Comparison of ENCODE assay signal across 22 cellular contexts in genomic region chr1:28409066-28409465, GRCh38.
"Had no signal": no experiment of that assay in that cellular context is flagged by ENCODE, and none has a peak within 500 bp of the region (broad histone marks: within the 10 kb centered on the region; RNA-seq: fewer than 3 reads in every experiment).

No MANE protein-coding gene starts in this region.

- H3K27me3 Mint-ChIP-seq: activated CD4-positive, alpha-beta T cell treated with anti-CD3 and anti-CD28 coated beads, Interleukin-2, amount 10 ng/mL, durations not matched to agents 24 days and 14 days; activated CD8-positive, alpha-beta memory T cell treated with anti-CD3 and anti-CD28 coated beads, Interleukin-2, amount 10 ng/mL, durations not matched to agents 7 days and 5 days; activated naive CD4-positive, alpha-beta T cell treated with anti-CD3 and anti-CD28 coated beads, Interleukin-2, amount 50 U/mL, for 24 hours; activated T-cell treated with anti-CD3 and anti-CD28 coated beads, Interleukin-2, amount 50 U/mL, for 24 hours; IgD-negative memory B cell had no signal

- H3K27ac ChIP-seq: body of pancreas, KMS-11, Peyer's patch, SJCRH30 had no signal

- H3K36me3 Mint-ChIP-seq: IgD-negative memory B cell had no signal

- H3K9me3 Mint-ChIP-seq: activated CD4-positive, alpha-beta T cell treated with anti-CD3 and anti-CD28 coated beads, Interleukin-2, amount 10 ng/mL, durations not matched to agents 24 days and 14 days; activated naive CD4-positive, alpha-beta T cell treated with anti-CD3 and anti-CD28 coated beads, Interleukin-2, amount 50 U/mL, for 24 hours; activated T-cell treated with anti-CD3 and anti-CD28 coated beads, Interleukin-2, amount 50 U/mL, for 24 hours; activated T-helper 1 cell treated with anti-CD3 and anti-CD28 coated beads, Interleukin-12 subunit alpha, Interleukin-12 subunit beta, Interleukin-2, Interleukin-4 antibody, amounts not matched to agents 30 ng/mL and 10 ng/mL and 1 ng/mL, durations not matched to agents 14 hours and 24 hours and 36 hours; IgD-negative memory B cell; T-helper 1 cell treated with Interleukin-12 subunit alpha and Interleukin-12 subunit beta and Interleukin-4 antibody, amounts not matched to agents 30 μg/mL and 1 μg/mL, for 36 hours had no signal

- H3K4me2 ChIP-seq: KMS-11 had no signal

- H3K4me1 ChIP-seq: Peyer's patch, SJCRH30 had no signal

- ATAC-seq: body of pancreas had no signal

- H3K4me3 Mint-ChIP-seq: activated CD4-positive, alpha-beta T cell treated with anti-CD3 and anti-CD28 coated beads, Interleukin-2, amount 10 ng/mL, durations not matched to agents 24 days and 14 days; activated CD8-positive, alpha-beta memory T cell treated with anti-CD3 and anti-CD28 coated beads, Interleukin-2, amount 10 ng/mL, durations not matched to agents 7 days and 5 days; activated naive CD4-positive, alpha-beta T cell treated with anti-CD3 and anti-CD28 coated beads, Interleukin-2, amount 50 U/mL, for 24 hours; activated T-cell treated with anti-CD3 and anti-CD28 coated beads, Interleukin-2, amount 50 U/mL, for 24 hours; activated T-helper 1 cell treated with anti-CD3 and anti-CD28 coated beads, Interleukin-12 subunit alpha, Interleukin-12 subunit beta, Interleukin-2, Interleukin-4 antibody, amounts not matched to agents 30 ng/mL and 10 ng/mL and 1 ng/mL, durations not matched to agents 14 hours and 24 hours and 36 hours; IgD-negative memory B cell; T-helper 1 cell treated with Interleukin-12 subunit alpha and Interleukin-12 subunit beta and Interleukin-4 antibody, amounts not matched to agents 30 μg/mL and 1 μg/mL, for 36 hours had no signal

- H3K27ac Mint-ChIP-seq: activated CD4-positive, alpha-beta T cell treated with anti-CD3 and anti-CD28 coated beads, Interleukin-2, amount 10 ng/mL, durations not matched to agents 24 days and 14 days; activated CD8-positive, alpha-beta memory T cell treated with anti-CD3 and anti-CD28 coated beads, Interleukin-2, amount 10 ng/mL, durations not matched to agents 7 days and 5 days; activated naive CD4-positive, alpha-beta T cell treated with anti-CD3 and anti-CD28 coated beads, Interleukin-2, amount 50 U/mL, for 24 hours; activated T-cell treated with anti-CD3 and anti-CD28 coated beads, Interleukin-2, amount 50 U/mL, for 24 hours; activated T-helper 1 cell treated with anti-CD3 and anti-CD28 coated beads, Interleukin-12 subunit alpha, Interleukin-12 subunit beta, Interleukin-2, Interleukin-4 antibody, amounts not matched to agents 30 ng/mL and 10 ng/mL and 1 ng/mL, durations not matched to agents 14 hours and 24 hours and 36 hours; IgD-negative memory B cell; T-helper 1 cell treated with Interleukin-12 subunit alpha and Interleukin-12 subunit beta and Interleukin-4 antibody, amounts not matched to agents 30 μg/mL and 1 μg/mL, for 36 hours had no signal

- H3K4me3 ChIP-seq: body of pancreas, Peyer's patch, SJCRH30 had no signal

- H3K27me3 ChIP-seq: body of pancreas, Peyer's patch, SJCRH30 had no signal

- H3K9ac ChIP-seq: KMS-11 had no signal

- DNase-seq: activated CD4-positive, CD25-positive, alpha-beta regulatory T cell treated with anti-CD3 and anti-CD28 coated beads, Interleukin-2, amount 50 U/mL, for 72 hours; activated CD8-positive, alpha-beta memory T cell treated with anti-CD3 and anti-CD28 coated beads, Interleukin-2, amount 10 ng/mL, durations not matched to agents 7 days and 5 days; activated effector memory CD4-positive, alpha-beta T cell treated with Interleukin-2 at 50 U/mL for 16 hours; activated naive CD4-positive, alpha-beta T cell; activated T-cell treated with anti-CD3 and anti-CD28 coated beads, Interleukin-2, amount 50 U/mL, for 24 hours; aorta; body of pancreas; NCI-H1436 treated with DMSO at 0.1 percent for 48 hours; NCI-H187; NCI-H2107; NCI-H226; NCI-H510A; NK-92 treated with Interleukin-12 subunit alpha and Interleukin-12 subunit beta, amount 100 ng/mL, for 24 hours; Peyer's patch; Right ventricle myocardium superior had no signal

- H3K9me3 ChIP-seq: body of pancreas, Peyer's patch, SJCRH30 had no signal

- H3K36me3 ChIP-seq: Peyer's patch had no signal
